8 cellular contexts compared by ENCODE assay signal in genomic region chr2:230220347-230220969, GRCh38. TPM values are rescaled to one million over a fixed set of nuclear protein-coding genes. Genes with fewer than 3 reads are reported as not detected.
DNase-seq lines count a peak whose midpoint lies in the region; FAIRE-seq and TF ChIP-seq lines count a peak whose summit lies in the region.

No MANE protein-coding gene starts in this region.

- no peaks in the 10 kb centered on the region for H3K27me3 Mint-ChIP-seq in activated T-cell treated with anti-CD3 and anti-CD28 coated beads, Interleukin-2, amount 50 U/mL, for 24 hours

- H3K4me1 ChIP-seq in liver (ENCODE audit: control insufficient read depth in 4 of 4, insufficient read depth in 4 of 4, low read length in 3 of 4): peaks cover 0 to 15% (median 7%) of the 10 kb centered on the region in 4 donors
- H3K4me1 ChIP-seq in tibial artery: peaks cover 0 to 22% (median 11%) of the 10 kb centered on the region in 4 donors

- peak overlapping the region; percentile 94 for H3K4me3 Mint-ChIP-seq in activated T-cell treated with anti-CD3 and anti-CD28 coated beads, Interleukin-2, amount 50 U/mL, for 24 hours

- H3K36me3 ChIP-seq in liver (ENCODE audit: control insufficient read depth in 4 of 4, insufficient read depth in 3 of 4, low read depth in 1 of 4, low read length in 3 of 4) (peaks cover 3 to 9% (median 8%) of the 10 kb centered on the region in 4 donors), tibial artery (peaks cover 0 to 16% (median 10%) of the 10 kb centered on the region in 3 donors)

- H3K27me3 ChIP-seq in liver (ENCODE audit: control insufficient read depth in 4 of 4, insufficient read depth in 4 of 4, low read length in 3 of 4) (no peaks in the 10 kb centered on the region), tibial artery (no peaks in the 10 kb centered on the region)

- peaks cover 75% of the 10 kb centered on the region for H3K4me1 Mint-ChIP-seq in activated T-cell treated with anti-CD3 and anti-CD28 coated beads, Interleukin-2, amount 50 U/mL, for 24 hours (ENCODE audit: low read depth)

- H3K27ac ChIP-seq in angular gyrus (ENCODE audit: low read depth, low read length): peak overlapping the region; percentile 38
- peak overlapping the region; percentile 78 to 83 for H3K27ac ChIP-seq in liver (ENCODE audit: low read depth in 1 of 2, low read length in 2 of 2)
- H3K27ac ChIP-seq in tibial artery: peak overlapping the region; percentile 73 to 77

- no peaks in the 10 kb centered on the region for H3K9me3 ChIP-seq in liver (ENCODE audit: control insufficient read depth in 4 of 4, low read length in 3 of 4)
- H3K9me3 ChIP-seq in tibial artery: no peaks in the 10 kb centered on the region

- H3K9me3 Mint-ChIP-seq in activated T-cell treated with anti-CD3 and anti-CD28 coated beads, Interleukin-2, amount 50 U/mL, for 24 hours: no peaks in the 10 kb centered on the region

- 96% methylated on average over 1 of the region's 1 CpG for WGBS in liver

- peaks cover 36% of the 10 kb centered on the region for H3K36me3 Mint-ChIP-seq in activated T-cell treated with anti-CD3 and anti-CD28 coated beads, Interleukin-2, amount 50 U/mL, for 24 hours (ENCODE audit: low read depth)

- no peak for DNase-seq in activated T-cell treated with anti-CD3 and anti-CD28 coated beads, Interleukin-2, amount 50 U/mL, for 24 hours
- DNase-seq in activated T-cell treated with anti-CD3 and anti-CD28 coated beads, Interleukin-2, amount 50 U/mL, for 48 hours: no peak
- DNase-seq in tibial artery (no peak), cerebellar cortex (ENCODE audit: low spot score) (no peak), GM19239 (ENCODE audit: insufficient read length, low spot score) (no peak), NCI-H345 (lab: John Stamatoyannopoulos, UW) (no peak)

- TF ChIP-seq RAD21 in liver (IDR thresholded peaks at IDR 0.05): no peak

- peak overlapping the region in 1 of 2 donors; percentile 90 for H3K9ac ChIP-seq in liver (ENCODE audit: low read depth in 1 of 2, low read length in 2 of 2)

- peak overlapping the region; percentile 80 to 97 (median 92) for H3K4me3 ChIP-seq in liver (ENCODE audit: low read depth in 1 of 3, low read length in 3 of 3)
- H3K4me3 ChIP-seq in tibial artery: peak overlapping the region; percentile 58 to 69

- TF ChIP-seq CTCF in liver (IDR thresholded peaks at IDR 0.05; ENCODE audit: low read depth, low read length, missing input control) (no peak), tibial artery (IDR thresholded peaks at IDR 0.05) (no peak)

- intact Hi-C loops in tibial artery (cut with DNase I; ENCODE audit: low total_unique reads): no loop called here

- FAIRE-seq in GM19239 (lab: Jason Lieb, UNC): no peak

- peak overlapping the region; percentile 98 for H3K27ac Mint-ChIP-seq in activated T-cell treated with anti-CD3 and anti-CD28 coated beads, Interleukin-2, amount 50 U/mL, for 24 hours

TF ChIP-seq in liver, 16 proteins besides CTCF, POLR2A, EP300 and RAD21:
- TF ChIP-seq TAF1 (conservative IDR thresholded peaks at IDR 0.05) (no peak), GABPA (IDR thresholded peaks at IDR 0.05 in 1 of 2, conservative IDR thresholded peaks at IDR 0.05 in 1 of 2) (no peak)

RNA-seq across cellular contexts. Expression of gene SP110, which starts 0.7 kb away (rescaled TPM):
- total RNA-seq in liver: 1 to 10 TPM; 5.3 to 9.9 TPM
- 10 to 100 TPM in 1 of 2 donors, 1 to 10 TPM in 1; 6.6 to 15.4 TPM for polyA plus RNA-seq in liver

RNA-seq across cellular contexts. Expression of gene SP140, which starts 5.1 kb away (rescaled TPM):
- 1 to 10 TPM; 1.1 to 1.8 TPM for total RNA-seq in liver
- under 1 TPM; 0.40 to 0.46 TPM for polyA plus RNA-seq in liver
